8 cellular contexts compared by ENCODE assay signal in genomic region chr6:130365166-130366010, GRCh38. TPM values are rescaled to one million over a fixed set of nuclear protein-coding genes. Genes with fewer than 3 reads are reported as not detected.
DNase-seq lines count a peak whose midpoint lies in the region; ATAC-seq and TF ChIP-seq lines count a peak whose summit lies in the region.

No MANE protein-coding gene starts in this region.

- H3K36me3 ChIP-seq in Peyer's patch (no peaks in the 10 kb centered on the region), cardiac muscle cell (no peaks in the 10 kb centered on the region), trophoblast cell (ENCODE audit: control insufficient read depth in 1 of 2, insufficient read depth in 2 of 2, low read length in 2 of 2) (no peaks in the 10 kb centered on the region)

- H3K9me3 ChIP-seq in Peyer's patch (no peaks in the 10 kb centered on the region), cardiac muscle cell (ENCODE audit: low read depth) (no peaks in the 10 kb centered on the region), trophoblast cell (ENCODE audit: insufficient read depth, low read depth, low read length) (no peaks in the 10 kb centered on the region)

- no peak overlapping the region for H3K18ac ChIP-seq in trophoblast cell (ENCODE audit: low read length)

- peak; percentile 70 for DNase-seq in GM10248 (ENCODE audit: extremely low spot score)
- DNase-seq in Peyer's patch, result peak; percentile 31 to 74 (median 74)
- peak; percentile 31 for DNase-seq in activated naive CD4-positive, alpha-beta T cell treated with anti-CD3 and anti-CD28 coated beads for 36 hours
- DNase-seq in cardiac muscle cell (ENCODE audit: low read depth in 1 of 2, low spot score in 1 of 2), result peak; percentile 73 to 88
- DNase-seq in trophoblast cell, result peak; percentile 18 to 60
- DNase-seq in NCI-H1694 (lab: John Stamatoyannopoulos, UW), result no peak

- H3K4me1 Mint-ChIP-seq in activated naive CD4-positive, alpha-beta T cell treated with anti-CD3 and anti-CD28 coated beads for 36 hours (ENCODE audit: low read depth), result peaks cover 14% of the 10 kb centered on the region

- H4K12ac ChIP-seq in trophoblast cell (ENCODE audit: low read depth, low read length), result no peak overlapping the region

- H3K9ac ChIP-seq in trophoblast cell (ENCODE audit: low read length), result peak overlapping the region; percentile 8

- H2BK5ac ChIP-seq in trophoblast cell (ENCODE audit: low read depth, low read length, poor library complexity), result no peak overlapping the region

- H3K4ac ChIP-seq in trophoblast cell (ENCODE audit: low read depth, low read length), result no peak overlapping the region

- H3K27ac ChIP-seq in Peyer's patch, result peak overlapping the region; percentile 55 to 81 (median 67)
- no peak overlapping the region for H3K27ac ChIP-seq in cardiac muscle cell
- no peak overlapping the region for H3K27ac ChIP-seq in trophoblast cell (ENCODE audit: low read depth, low read length)

- H2AFZ ChIP-seq in trophoblast cell (ENCODE audit: insufficient read depth, low read length, poor library complexity), result peak overlapping the region; percentile 15

- H3K27ac Mint-ChIP-seq in activated naive CD4-positive, alpha-beta T cell treated with anti-CD3 and anti-CD28 coated beads for 36 hours, result no peak overlapping the region

- no peaks in the 10 kb centered on the region for H3K36me3 Mint-ChIP-seq in activated naive CD4-positive, alpha-beta T cell treated with anti-CD3 and anti-CD28 coated beads for 36 hours (ENCODE audit: low read depth)

- peaks cover 2% of the 10 kb centered on the region for H3K9me3 Mint-ChIP-seq in activated naive CD4-positive, alpha-beta T cell treated with anti-CD3 and anti-CD28 coated beads for 36 hours

- ATAC-seq in HG02642 (IDR thresholded peaks at IDR 0.05; ENCODE audit: poor library complexity, unreplicated experiment) (peak; percentile 82), HG03039 (IDR thresholded peaks at IDR 0.05; ENCODE audit: unreplicated experiment) (no peak)

- no peaks in the 10 kb centered on the region for H3K79me1 ChIP-seq in trophoblast cell (ENCODE audit: low read length)

- no peak overlapping the region for H2BK120ac ChIP-seq in trophoblast cell (ENCODE audit: insufficient read depth, low read length, poor library complexity)

- WGBS in trophoblast cell (ENCODE audit: extremely low coverage, insufficient coverage, insufficient read length), result no CpG with 5 or more reads among the region's 74 CpGs

- POLR2A ChIA-PET in GM10248 (lab: Yijun Ruan, JAX), result no interaction called here

- peak; percentile 69 for TF ChIP-seq CTCF in GM10248 (IDR thresholded peaks at IDR 0.05; ENCODE audit: control extremely low read depth, extremely low read depth, low read depth, missing control alignments)
- TF ChIP-seq CTCF in Peyer's patch (IDR thresholded peaks at IDR 0.05), result peak in 5 of 6 experiments; percentile 41 to 69 (median 63)
- peak; percentile 90 for TF ChIP-seq CTCF in cardiac muscle cell (IDR thresholded peaks at IDR 0.05; ENCODE audit: low read depth, low read length)

- H3K14ac ChIP-seq in trophoblast cell (ENCODE audit: low read length), result no peak overlapping the region

- intact Hi-C loops in activated naive CD4-positive, alpha-beta T cell treated with anti-CD3 and anti-CD28 coated beads for 36 hours (cut with micrococcal nuclease), result loop anchor here (1.0 to 5.0 kb wide), 3 partner anchors 43 to 333 kb away; no protein-coding TSS in a partner anchor

- H3K4me3 Mint-ChIP-seq in activated naive CD4-positive, alpha-beta T cell treated with anti-CD3 and anti-CD28 coated beads for 36 hours, result peak overlapping the region; percentile 70

- H3K27me3 Mint-ChIP-seq in activated naive CD4-positive, alpha-beta T cell treated with anti-CD3 and anti-CD28 coated beads for 36 hours (ENCODE audit: low read depth), result peaks cover 19% of the 10 kb centered on the region

- no peak overlapping the region for H4K8ac ChIP-seq in trophoblast cell (ENCODE audit: low read depth, low read length)

- peaks cover 0 to 3% of the 10 kb centered on the region in 2 donors for H3K27me3 ChIP-seq in Peyer's patch
- peaks cover 69% of the 10 kb centered on the region for H3K27me3 ChIP-seq in cardiac muscle cell
- H3K27me3 ChIP-seq in trophoblast cell (ENCODE audit: insufficient read depth, low read length), result peaks cover 5% of the 10 kb centered on the region

- H4K91ac ChIP-seq in trophoblast cell (ENCODE audit: low read depth, low read length), result no peak overlapping the region

- peak overlapping the region; percentile 49 to 82 (median 68) for H3K4me3 ChIP-seq in Peyer's patch
- H3K4me3 ChIP-seq in cardiac muscle cell, result peak overlapping the region; percentile 40
- H3K4me3 ChIP-seq in trophoblast cell (ENCODE audit: low read depth, low read length), result peak overlapping the region; percentile 79

- H3K23ac ChIP-seq in trophoblast cell (ENCODE audit: low read length), result no peak overlapping the region

- no peak overlapping the region for H2BK12ac ChIP-seq in trophoblast cell (ENCODE audit: low read length)

- CTCF ChIA-PET in GM10248 (lab: Yijun Ruan, JAX), result interaction anchor here (0.6 to 2.2 kb wide), 7 partner anchors 10 to 333 kb away, joined by 3 to 13 read pairs (median 3); no protein-coding TSS in a partner anchor
- CTCF ChIA-PET in activated naive CD4-positive, alpha-beta T cell treated with anti-CD3 and anti-CD28 coated beads for 36 hours (lab: Charles Lee), result interaction anchor here (0.6 to 1.4 kb wide), 7 partner anchors 8 to 407 kb away, joined by 3 to 4 read pairs (median 3); no protein-coding TSS in a partner anchor

- H3K4me2 ChIP-seq in trophoblast cell (ENCODE audit: low read length), result peak overlapping the region; percentile 88

- no peak for TF ChIP-seq POLR2A in Peyer's patch (IDR thresholded peaks at IDR 0.05)

- H3K79me2 ChIP-seq in trophoblast cell (ENCODE audit: control insufficient read depth, insufficient read depth, low read length, poor library complexity), result no peaks in the 10 kb centered on the region

- peaks cover 0 to 12% (median 0%) of the 10 kb centered on the region in 4 donors for H3K4me1 ChIP-seq in Peyer's patch
- H3K4me1 ChIP-seq in cardiac muscle cell (ENCODE audit: low read depth), result no peaks in the 10 kb centered on the region
- H3K4me1 ChIP-seq in trophoblast cell (ENCODE audit: control insufficient read depth in 1 of 2, insufficient read depth in 2 of 2, low read length in 2 of 2), result peaks cover 0 to 5% of the 10 kb centered on the region in 2 experiments

- no peak overlapping the region for H2AK5ac ChIP-seq in trophoblast cell (ENCODE audit: low read length)

RNA-seq across cellular contexts. Expression of gene TMEM200A, which starts 0.4 kb away (rescaled TPM):
- total RNA-seq in Peyer's patch (1 to 10 TPM; 2.5 to 8.7 (median 5.2) TPM), cardiac muscle cell (0.12 and 0.18 TPM in 2 replicates)
- not detected for total RNA-seq in activated naive CD4-positive, alpha-beta T cell treated with anti-CD3 and anti-CD28 coated beads for 36 hours
- polyA plus RNA-seq in cardiac muscle cell, result not detected in 2 replicates
- polyA plus RNA-seq in trophoblast cell (2013), result 2.7 and 2.8 TPM in 2 replicates

Comparison
In these comparisons a context has a peak if more than half of its experiments do, and no peak if none do; other contexts are left out.
1. H3K27ac ChIP-seq: peak in Peyer's patch (4 of 4); none in cardiac muscle cell (single experiment) and trophoblast cell (single experiment).
2. Peak in every context shown above with its lines, with median percentiles within 50 percentile points of each other: CTCF ChIP-seq and H3K4me3 ChIP-seq.